ENCODE assay signal across 16 cellular contexts in the genomic region with DNA sequence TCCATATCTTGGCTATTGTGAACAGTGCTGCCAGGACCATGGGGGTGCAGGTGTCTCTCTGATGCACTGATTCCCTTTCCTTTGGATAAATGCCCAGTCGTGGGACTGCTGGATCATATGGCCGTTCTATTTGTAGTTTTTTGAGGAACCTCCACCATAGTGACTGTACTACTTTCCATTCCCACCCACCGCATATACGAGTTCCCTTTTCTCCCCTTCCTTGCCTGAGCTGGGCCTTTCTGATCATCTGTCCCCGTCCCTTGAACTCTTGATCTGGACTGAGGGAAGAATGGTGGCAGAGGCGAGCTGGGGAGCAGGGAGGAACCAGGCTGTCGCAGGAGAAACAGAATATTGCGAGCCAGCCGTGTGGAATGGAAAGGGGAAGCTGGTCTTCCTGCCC. TPM values are rescaled to one million over a fixed set of nuclear protein-coding genes. Genes with fewer than 3 reads are reported as not detected.
DNase-seq lines count a peak whose midpoint lies in the region; ATAC-seq, FAIRE-seq and TF ChIP-seq lines count a peak whose summit lies in the region.
"Had no signal": no experiment of that assay in that cellular context is flagged by ENCODE, and none has a peak within 500 bp of the region (broad histone marks: within the 10 kb centered on the region; RNA-seq: fewer than 3 reads in every experiment).

No MANE protein-coding gene starts in this region.

- in situ Hi-C loops in Panc1 (cut with HindIII; ENCODE audit: low pct_unique_long_range_greater_than_20kb, low sequenced_read_pairs), result no loop called here

- intact Hi-C loops in Panc1 (cut with micrococcal nuclease; ENCODE audit: unreplicated experiment), result no loop called here

- TF ChIP-seq CTCF in Panc1 (IDR thresholded peaks at IDR 0.05) (no peak), D721Med (IDR thresholded peaks at IDR 0.05; ENCODE audit: insufficient read depth, missing control alignments) (no peak)

- H3K27me3 ChIP-seq in Panc1 (ENCODE audit: control insufficient read depth, insufficient read depth, low read length), result no peaks in the 10 kb centered on the region

- no peak overlapping the region for H3K4me3 ChIP-seq in Panc1 (ENCODE audit: low read depth in 2 of 2, low read length in 2 of 2)

- BruUV-seq in Panc1 (replicated peaks; lab: Mats Ljungman, UMichigan), result TSS peak; percentile 71

- ATAC-seq in Panc1 (no peak), esophagus mucosa (peak; percentile 12)
- ATAC-seq: activated CD8-positive, alpha-beta T cell treated with anti-CD3 and anti-CD28 coated beads, Interleukin-2, amount 10 ng/mL, durations not matched to agents 7 days and 5 days; effector memory CD8-positive, alpha-beta T cell had no signal

- DNase-seq in CD1c-positive myeloid dendritic cell (ENCODE audit: extremely low spot score), result peak; percentile 93
- no peak for DNase-seq in Panc1 (ENCODE audit: low read depth, low spot score)
- DNase-seq in pons (ENCODE audit: low spot score), result peak; percentile 87
- DNase-seq in stimulated activated CD4-positive, alpha-beta T cell treated with anti-CD3 and anti-CD28 coated beads, Interleukin-1b, Interleukin-23, amount 100 ng/mL, for 48 hours, result no peak
- DNase-seq in amniotic stem cell (lab: John Stamatoyannopoulos, UW), result no peak
- no peak for DNase-seq in D721Med (ENCODE audit: insufficient read length, low spot score)
- DNase-seq in NCI-H2171 treated with DMSO at 0.1 percent for 48 hours (lab: John Stamatoyannopoulos, UW), result no peak
- DNase-seq: activated CD8-positive, alpha-beta T cell treated with anti-CD3 and anti-CD28 coated beads, Interleukin-2, amount 10 ng/mL, durations not matched to agents 7 days and 5 days; activated effector memory CD4-positive, alpha-beta T cell treated with anti-CD3 and anti-CD28 coated beads, Interleukin-2, amount 50 U/mL, for 16 hours; effector memory CD8-positive, alpha-beta T cell; NCI-H1105; NCI-H446 had no signal

- no peaks in the 10 kb centered on the region for H3K9me3 ChIP-seq in Panc1 (ENCODE audit: control insufficient read depth, insufficient read depth, low read depth, low read length)

- POLR2A ChIA-PET in Panc1 (lab: Charles Lee), result no interaction called here

- FAIRE-seq in D721Med (lab: Jason Lieb, UNC), result no peak
- FAIRE-seq: frontal cortex, keratinocyte, RCC 7860 had no signal

- H3K4me1 ChIP-seq in Panc1 (ENCODE audit: control insufficient read depth, insufficient read depth, low read length), result no peaks in the 10 kb centered on the region; the same call in 1 of the 2 replicates

- CTCF ChIA-PET in Panc1 (lab: Charles Lee), result no interaction called here

- no peak overlapping the region for H3K27ac ChIP-seq in Panc1 (ENCODE audit: low read length)

- H3K36me3 ChIP-seq in Panc1 (ENCODE audit: control insufficient read depth, insufficient read depth, low read length), result no peaks in the 10 kb centered on the region

RNA-seq across cellular contexts. Expression of a gene that starts 7.9 kb away (rescaled TPM):
- 0.87 TPM for total RNA-seq in Panc1 (2021; ENCODE audit: unreplicated experiment)
- polyA plus RNA-seq in Panc1 (2012; ENCODE audit: insufficient read length), result not detected
- 1.7 TPM for total RNA-seq in esophagus mucosa
- polyA plus RNA-seq: keratinocyte had no signal

RNA-seq across cellular contexts. Expression of a gene that starts 14.3 kb away (rescaled TPM):
- 62.4 TPM for total RNA-seq in Panc1 (2021; ENCODE audit: unreplicated experiment)
- polyA plus RNA-seq in Panc1 (2012; ENCODE audit: insufficient read length), result 50.2 TPM
- 16.1 TPM for total RNA-seq in esophagus mucosa

Comparison
In these comparisons a context has a peak if more than half of its experiments do, and no peak if none do; other contexts are left out.
1. DNase-seq: peak in CD1c-positive myeloid dendritic cell (single experiment) and pons (single experiment); none in Panc1 (single experiment), stimulated activated CD4-positive, alpha-beta T cell treated with anti-CD3 and anti-CD28 coated beads, Interleukin-1b, Interleukin-23, amount 100 ng/mL, for 48 hours (single experiment), amniotic stem cell (single experiment), D721Med (single experiment) and NCI-H2171 treated with DMSO at 0.1 percent for 48 hours (single experiment).